18 cellular contexts compared by ENCODE assay signal in genomic region chr6:168715643-168716481, GRCh38.
DNase-seq lines count a peak whose midpoint lies in the region; ATAC-seq, FAIRE-seq and TF ChIP-seq lines count a peak whose summit lies in the region.
"Had no signal": no experiment of that assay in that cellular context is flagged by ENCODE, and none has a peak within 500 bp of the region (broad histone marks: within the 10 kb centered on the region; RNA-seq: fewer than 3 reads in every experiment).

No MANE protein-coding gene starts in this region.

- no peak for FAIRE-seq in HepG2 (lab: Jason Lieb, UNC)

- H3K79me2 ChIP-seq in HepG2 (ENCODE audit: insufficient read depth, low read length) (no peaks in the 10 kb centered on the region), GM23338 (replicated peaks; ENCODE audit: insufficient read depth) (no peaks in the 10 kb centered on the region)

- H3K4me3 ChIP-seq in A673 (ENCODE audit: low read depth, low read length, poor library complexity, severe bottlenecking) (no peak overlapping the region), HepG2 (replicated peaks in 1 of 3; ENCODE audit: insufficient read depth in 1 of 3, low read depth in 2 of 3, low read length in 3 of 3) (no peak overlapping the region), GM23338 (no peak overlapping the region)
- H3K4me3 ChIP-seq: Peyer's patch had no signal

- H3K4me2 ChIP-seq in HepG2 (ENCODE audit: low read depth, low read length) (no peak overlapping the region), GM23338 (no peak overlapping the region)

- TF ChIP-seq POLR2A in HepG2 (IDR thresholded peaks at IDR 0.05; ENCODE audit: insufficient read depth in 1 of 2, low read depth in 2 of 2, low read length in 2 of 2) = no peak

- H3K27me3 ChIP-seq in A673 (replicated peaks; ENCODE audit: insufficient read depth, low read depth, low read length, poor library complexity) = peaks cover 12% of the 10 kb centered on the region
- H3K27me3 ChIP-seq in HepG2 (ENCODE audit: control insufficient read depth in 1 of 2, insufficient read depth in 2 of 2, low read length in 2 of 2) = peaks cover 3 to 27% of the 10 kb centered on the region in 2 experiments; a peak in 4 of 5 replicates
- no peaks in the 10 kb centered on the region for H3K27me3 ChIP-seq in GM23338 (ENCODE audit: insufficient read depth)
- H3K27me3 ChIP-seq: Peyer's patch had no signal

- H4K20me1 ChIP-seq in HepG2 (ENCODE audit: insufficient read depth, low read length) (no peaks in the 10 kb centered on the region), GM23338 (replicated peaks; ENCODE audit: insufficient read depth) (no peaks in the 10 kb centered on the region)

- H3K9ac ChIP-seq in HepG2 (ENCODE audit: insufficient read depth, low read depth, low read length) = no peak overlapping the region

- H3F3A ChIP-seq in GM23338 (replicated peaks; ENCODE audit: low read depth) = no peaks in the 10 kb centered on the region

- no peak overlapping the region for H2AFZ ChIP-seq in HepG2 (ENCODE audit: low read length)
- H2AFZ ChIP-seq in GM23338 = no peak overlapping the region

- TF ChIP-seq EP300 in HepG2 (IDR thresholded peaks at IDR 0.05; ENCODE audit: low read depth in 2 of 2, low read length in 2 of 2) = no peak
- no peak for TF ChIP-seq EP300 in HepG2 (CRISPR knock-in tag; IDR thresholded peaks at IDR 0.05; ENCODE audit: borderline replicate concordance)

- H3K27ac ChIP-seq in A673 (ENCODE audit: low read depth, low read length, poor library complexity, severe bottlenecking) = no peak overlapping the region
- no peak overlapping the region for H3K27ac ChIP-seq in HepG2 (ENCODE audit: extremely low read length, insufficient read depth, low read length)
- H3K27ac ChIP-seq in GM23338 (ENCODE audit: low read depth) = no peak overlapping the region
- H3K27ac ChIP-seq: Peyer's patch had no signal

- H3K27me3 Mint-ChIP-seq in GM23338 (ENCODE audit: insufficient read depth, low read depth, poor library complexity) = peaks cover 9% of the 10 kb centered on the region

- no peak for TF ChIP-seq RAD21 in HepG2 (CRISPR knock-in tag; IDR thresholded peaks at IDR 0.05)

- CTCF ChIA-PET in A673 (lab: Charles Lee) (no interaction called here), HepG2 (lab: Yijun Ruan, JAX; ENCODE audit: low intra/inter-chr PET ratio, low total read pairs) (no interaction called here)

- H3K9me2 ChIP-seq in GM23338 (ENCODE audit: insufficient read depth) = peaks cover 9% of the 10 kb centered on the region; the same call in 1 of the 2 replicates

- H3K9me3 Mint-ChIP-seq in GM23338 = peaks cover 27% of the 10 kb centered on the region
- H3K9me3 Mint-ChIP-seq: T-helper 2 cell treated with Interferon-gamma antibody and Interleukin-4, amounts not matched to agents 5 μg/mL and 100 μg/mL, for 36 hours had no signal

- BruUV-seq in A673 (replicated peaks; lab: Mats Ljungman, UMichigan) (no TSS peak), HepG2 (replicated peaks; lab: Mats Ljungman, UMichigan) (no TSS peak)

- DNase-seq in A673 (ENCODE audit: low spot score) = peak; percentile 28
- DNase-seq in DMS53 (lab: John Stamatoyannopoulos, UW) = peak; percentile 68
- peak; percentile 34 for DNase-seq in NCI-H146 treated with DMSO at 0.1 percent for 48 hours (lab: John Stamatoyannopoulos, UW; ENCODE audit: unreplicated experiment)
- no peak for DNase-seq in HepG2 (ENCODE audit: low spot score)
- no peak for DNase-seq in GM23338 (ENCODE audit: low spot score)
- no peak for DNase-seq in activated CD4-positive, alpha-beta T cell treated with anti-CD3 and anti-CD28 coated beads for 48 hours
- DNase-seq in NCI-H2196 treated with DMSO at 0.1 percent for 48 hours (lab: John Stamatoyannopoulos, UW; ENCODE audit: unreplicated experiment) = no peak
- DNase-seq: GDM1; GOT3; NCI-H1105 treated with DMSO at 0.1 percent for 48 hours; NCI-H187; NCI-H524; NK-92 treated with Interleukin-12 subunit alpha and Interleukin-12 subunit beta, amount 100 ng/mL, for 24 hours; SW 1271 had no signal

- in situ Hi-C loops in HepG2 (cut with HindIII; ENCODE audit: extremely low pct_ligation_motif_present, low pct_unique_long_range_greater_than_20kb) = no loop called here

- TF ChIP-seq CTCF in A673 (conservative IDR thresholded peaks at IDR 0.05; ENCODE audit: low read depth, low read length) (no peak), HepG2 (CRISPR knock-in tag; IDR thresholded peaks at IDR 0.05) (no peak), GM23338 (conservative IDR thresholded peaks at IDR 0.05; ENCODE audit: low read depth in 2 of 2) (no peak)

- H3K4me1 Mint-ChIP-seq in GM23338 = no peaks in the 10 kb centered on the region; the same call in 2 of the 3 replicates

- no peaks in the 10 kb centered on the region for H3K4me1 ChIP-seq in A673 (ENCODE audit: insufficient read depth, low read length, poor library complexity, severe bottlenecking)
- no peaks in the 10 kb centered on the region for H3K4me1 ChIP-seq in HepG2 (ENCODE audit: insufficient read depth, low read length)
- no peaks in the 10 kb centered on the region for H3K4me1 ChIP-seq in GM23338 (ENCODE audit: insufficient read depth)
- H3K4me1 ChIP-seq: Peyer's patch had no signal

- 3% methylated on average over 11 of the region's 11 CpGs for WGBS in HepG2 (ENCODE audit: low lambda C conversion rate)

- POLR2A ChIA-PET in A673 (lab: Charles Lee; ENCODE audit: low non-redundant PET) (no interaction called here), HepG2 (lab: Yijun Ruan, JAX) (no interaction called here)

- H3K27ac Mint-ChIP-seq in GM23338 = no peak overlapping the region
- H3K27ac Mint-ChIP-seq: T-helper 2 cell treated with Interferon-gamma antibody and Interleukin-4, amounts not matched to agents 5 μg/mL and 100 μg/mL, for 36 hours had no signal

- no peak overlapping the region for H3K4me3 Mint-ChIP-seq in GM23338
- H3K4me3 Mint-ChIP-seq: T-helper 2 cell treated with Interferon-gamma antibody and Interleukin-4, amounts not matched to agents 5 μg/mL and 100 μg/mL, for 36 hours had no signal

- intact Hi-C loops in A673 (cut with micrococcal nuclease; ENCODE audit: unreplicated experiment) = no loop called here
- intact Hi-C loops in HepG2 (cut with micrococcal nuclease; ENCODE audit: unreplicated experiment) = no loop called here

- no peaks in the 10 kb centered on the region for H3K36me3 ChIP-seq in A673 (ENCODE audit: insufficient read depth, low read length, poor library complexity, severe bottlenecking)
- no peaks in the 10 kb centered on the region for H3K36me3 ChIP-seq in HepG2 (replicated peaks in 1 of 2; ENCODE audit: control insufficient read depth in 1 of 2, insufficient read depth in 2 of 2, low read length in 2 of 2)
- H3K36me3 ChIP-seq in GM23338 (ENCODE audit: insufficient read depth) = no peaks in the 10 kb centered on the region
- H3K36me3 ChIP-seq: Peyer's patch had no signal

- H3K36me3 Mint-ChIP-seq in GM23338 (ENCODE audit: low read depth) = peaks cover 30% of the 10 kb centered on the region

- no peak for ATAC-seq in HepG2
- no peak for ATAC-seq in GM23338
- ATAC-seq: HCT116, Right ventricle myocardium inferior had no signal

- H3K9me3 ChIP-seq in A673 (ENCODE audit: low read depth, low read length, poor library complexity, severe bottlenecking) (no peaks in the 10 kb centered on the region), HepG2 (ENCODE audit: low read length) (no peaks in the 10 kb centered on the region)
- H3K9me3 ChIP-seq: Peyer's patch had no signal

TF ChIP-seq in HepG2, 621 proteins besides CTCF, POLR2A, EP300 and RAD21 (continues in another document):
- peak; percentile 86 for TF ChIP-seq CREB1 (IDR thresholded peaks at IDR 0.05)
- no peak for TF ChIP-seq CREB1 (CRISPR knock-in tag; IDR thresholded peaks at IDR 0.05)
- TF ChIP-seq SOX6 (IDR thresholded peaks at IDR 0.05) = 0 out of 2 replicates have a peak, but pooled peaks have one; percentile 54
- no peak for TF ChIP-seq SOX6 (CRISPR knock-in tag; IDR thresholded peaks at IDR 0.05)
- peak; percentile 52; the same call in 1 of the 2 replicates for TF ChIP-seq TRIM22 (IDR thresholded peaks at IDR 0.05)

TF ChIP-seq in GM23338, 12 proteins besides CTCF, POLR2A, EP300 and RAD21 (continues in another document):
- TF ChIP-seq JUNB (IDR thresholded peaks at IDR 0.05; ENCODE audit: unreplicated experiment) = no peak
- TF ChIP-seq ETS1 (IDR thresholded peaks at IDR 0.05) = no peak

Comparison
In these comparisons a context has a peak if more than half of its experiments do, and no peak if none do; other contexts are left out.
1. DNase-seq: peak in A673 (single experiment), DMS53 (single experiment) and NCI-H146 treated with DMSO at 0.1 percent for 48 hours (single experiment); none in HepG2 (single experiment), GM23338 (single experiment), activated CD4-positive, alpha-beta T cell treated with anti-CD3 and anti-CD28 coated beads for 48 hours (single experiment) and NCI-H2196 treated with DMSO at 0.1 percent for 48 hours (single experiment).